Comparison of ENCODE assay signal across 8 cellular contexts in genomic region chr19:52171321-52172169, GRCh38. TPM values are rescaled to one million over a fixed set of nuclear protein-coding genes. Genes with fewer than 3 reads are reported as not detected.
A peak's percentile ranks its signal among the peaks of the same experiment; 100 is the strongest.
DNase-seq lines count a peak whose midpoint lies in the region; ATAC-seq and TF ChIP-seq lines count a peak whose summit lies in the region.

TSS of gene ZNF836 (minus strand) at chr19:52171621. CDS start at chr19:52168072, 3,549 bp downstream.

- no peaks in the 10 kb centered on the region for H3K79me2 ChIP-seq in neural progenitor cell (ENCODE audit: low read depth)

- peaks cover 18 to 25% (median 21%) of the 10 kb centered on the region in 10 experiments for H3K4me1 ChIP-seq in BLaER1 treated with 17β-estradiol and CSF1 and Interleukin-3, amounts not matched to agents 10 nM and 100 nM
- H3K4me1 ChIP-seq in foreskin keratinocyte (no peaks in the 10 kb centered on the region), neural progenitor cell (no peaks in the 10 kb centered on the region), stomach (peaks cover 12 to 26% (median 18%) of the 10 kb centered on the region in 4 donors)

- H3K9me3 Mint-ChIP-seq in neural progenitor cell, result peaks cover 40% of the 10 kb centered on the region

- peaks cover 11% of the 10 kb centered on the region for H3F3A ChIP-seq in neural progenitor cell (ENCODE audit: low read depth)

- no peak for TF ChIP-seq EP300 in stomach (IDR thresholded peaks at IDR 0.05)

- H3K4me3 ChIP-seq in BLaER1 treated with 17β-estradiol and CSF1 and Interleukin-3, amounts not matched to agents 10 nM and 100 nM, result peak within 1 kb of the TSS; percentile 79 to 97 (median 88)
- H3K4me3 ChIP-seq in LNCaP clone FGC (ENCODE audit: low read depth, low read length), result peak within 1 kb of the TSS; percentile 75
- peak within 1 kb of the TSS; percentile 80 for H3K4me3 ChIP-seq in neural progenitor cell
- H3K4me3 ChIP-seq in stomach, result peak within 1 kb of the TSS; percentile 72 to 85 (median 80)

- H3K4me1 Mint-ChIP-seq in neural progenitor cell, result peaks cover 15% of the 10 kb centered on the region

- peaks cover 21% of the 10 kb centered on the region for H3K27me3 Mint-ChIP-seq in neural progenitor cell (ENCODE audit: insufficient read depth, low read depth)

- H3K9me3 ChIP-seq in BLaER1 treated with 17β-estradiol and CSF1 and Interleukin-3, amounts not matched to agents 10 nM and 100 nM (replicated peaks in 1 of 11), result peaks cover 16 to 51% (median 28%) of the 10 kb centered on the region in 11 experiments; a peak in 21 of 22 replicates
- H3K9me3 ChIP-seq in neural progenitor cell (ENCODE audit: low read depth) (no peaks in the 10 kb centered on the region), stomach (no peaks in the 10 kb centered on the region)

- H3K4me2 ChIP-seq in BLaER1 treated with 17β-estradiol and CSF1 and Interleukin-3, amounts not matched to agents 10 nM and 100 nM, result peak within 1 kb of the TSS; percentile 91 to 99 (median 97)
- H3K4me2 ChIP-seq in neural progenitor cell, result peak within 1 kb of the TSS; percentile 87

- peak within 1 kb of the TSS; percentile 43 for H3K27ac Mint-ChIP-seq in neural progenitor cell

- H3K4me3 Mint-ChIP-seq in neural progenitor cell, result peak within 1 kb of the TSS; percentile 92

- H3K27ac ChIP-seq in BLaER1 treated with 17β-estradiol and CSF1 and Interleukin-3, amounts not matched to agents 10 nM and 100 nM, result peak within 1 kb of the TSS; percentile 57 to 85 (median 77)
- H3K27ac ChIP-seq in foreskin keratinocyte (peak within 1 kb of the TSS; percentile 35), neural progenitor cell (no peak within 1 kb of the TSS), stomach (peak within 1 kb of the TSS; percentile 76 to 91 (median 87))

- TF ChIP-seq CTCF in GM20000 (IDR thresholded peaks at IDR 0.05; ENCODE audit: extremely low read depth, missing control alignments) (no peak), LNCaP clone FGC (IDR thresholded peaks at IDR 0.05; ENCODE audit: control insufficient read depth, extremely low read depth, insufficient read depth) (no peak), foreskin keratinocyte (conservative IDR thresholded peaks at IDR 0.05) (no peak), neural progenitor cell (IDR thresholded peaks at IDR 0.05) (no peak), stomach (IDR thresholded peaks at IDR 0.05) (no peak)

- no peaks in the 10 kb centered on the region for H3K27me3 ChIP-seq in BLaER1 treated with 17β-estradiol and CSF1 and Interleukin-3, amounts not matched to agents 10 nM and 100 nM
- H3K27me3 ChIP-seq in foreskin keratinocyte (no peaks in the 10 kb centered on the region), neural progenitor cell (peaks cover 16% of the 10 kb centered on the region), stomach (no peaks in the 10 kb centered on the region)

- intact Hi-C loops in stomach (cut with DNase I; ENCODE audit: low total_unique reads), result no loop called here

- H3K36me3 Mint-ChIP-seq in neural progenitor cell, result peaks cover 17% of the 10 kb centered on the region

- peak within 1 kb of the TSS; percentile 81 to 93 (median 87) for H3K9ac ChIP-seq in BLaER1 treated with 17β-estradiol and CSF1 and Interleukin-3, amounts not matched to agents 10 nM and 100 nM
- H3K9ac ChIP-seq in neural progenitor cell, result no peak within 1 kb of the TSS

- H2AFZ ChIP-seq in neural progenitor cell (replicated peaks), result peak within 1 kb of the TSS; percentile 91

- no peaks in the 10 kb centered on the region for H4K20me1 ChIP-seq in BLaER1 treated with 17β-estradiol and CSF1 and Interleukin-3, amounts not matched to agents 10 nM and 100 nM
- H4K20me1 ChIP-seq in neural progenitor cell (ENCODE audit: low read depth), result no peaks in the 10 kb centered on the region

- H3K36me3 ChIP-seq in BLaER1 treated with 17β-estradiol and CSF1 and Interleukin-3, amounts not matched to agents 10 nM and 100 nM, result peaks cover 23 to 32% (median 31%) of the 10 kb centered on the region in 11 experiments
- no peaks in the 10 kb centered on the region for H3K36me3 ChIP-seq in neural progenitor cell
- H3K36me3 ChIP-seq in stomach, result peaks cover 9 to 30% (median 28%) of the 10 kb centered on the region in 4 donors

- ATAC-seq in foreskin keratinocyte, result peak; percentile 90

- TF ChIP-seq POLR2A in stomach (IDR thresholded peaks at IDR 0.05), result no peak

- WGBS in stomach, 5 donors, result 5 to 7% (median 5%) methylated on average over 36 to 37 of the region's 37 CpGs

- DNase-seq in GM20000 (ENCODE audit: low spot score) (peak; percentile 84), LNCaP clone FGC (ENCODE audit: low read depth) (peak; percentile 45), SHP77 treated with DMSO at 0.1 percent for 48 hours (lab: John Stamatoyannopoulos, UW) (peak; percentile 35), activated gamma-delta T cell (lab: John Stamatoyannopoulos, UW) (peak; percentile 72), foreskin keratinocyte (peak; percentile 51 to 67), neural progenitor cell (ENCODE audit: low spot score) (peak; percentile 92), stomach (peak; percentile 92)

RNA-seq across cellular contexts. Expression of gene ZNF836, which starts in this region (rescaled TPM):
- 6.7 and 9.0 TPM in 2 replicates for total RNA-seq in foreskin keratinocyte
- 2.5 and 3.3 TPM in 2 replicates for polyA plus RNA-seq in foreskin keratinocyte
- total RNA-seq in neural progenitor cell (ENCODE audit: low replicate concordance), result 8.3 and 8.8 TPM in 2 replicates
- total RNA-seq in stomach, result 10 to 100 TPM in 2 of 5 donors, 1 to 10 TPM in 3; 1.3 to 17.7 (median 4.1) TPM
- polyA plus RNA-seq in stomach, result 1 to 10 TPM; 3.2 to 4.5 (median 3.4) TPM

Comparison
In these comparisons a context has a peak if more than half of its experiments do, and no peak if none do; other contexts are left out.
1. DNase-seq: peak in every context shown above with its lines; median percentile 92 in neural progenitor cell; 92 in stomach; 84 in GM20000; 72 in activated gamma-delta T cell; 59 in foreskin keratinocyte; 45 in LNCaP clone FGC; 35 in SHP77 treated with DMSO at 0.1 percent for 48 hours.